1 cellular context compared by ENCODE assay signal in the genomic region with DNA sequence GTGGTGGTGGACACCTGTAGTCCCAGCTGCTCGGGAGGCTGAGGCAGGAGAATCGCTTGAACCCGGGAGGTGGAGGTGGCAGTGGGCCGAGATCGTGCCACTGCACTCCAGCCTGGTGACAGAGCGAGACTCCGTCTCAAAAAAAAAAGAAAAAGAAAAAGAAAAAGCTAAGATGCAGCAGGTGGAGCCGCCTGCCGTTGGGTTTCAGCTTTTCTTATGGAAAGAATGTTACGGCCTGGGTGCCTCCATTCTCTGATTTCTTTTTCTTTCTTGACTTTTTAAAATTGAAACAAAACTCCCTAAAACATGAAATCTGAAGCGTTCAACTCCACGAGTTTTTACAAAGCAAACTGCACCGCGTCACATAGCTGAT.
TF ChIP-seq lines count a peak whose summit lies in the region.

No MANE protein-coding gene starts in this region.

TF ChIP-seq in K562, 482 proteins besides CTCF, POLR2A, EP300 and RAD21 (continued from another document):
- 0 out of 2 replicates have a peak, but pooled peaks have one; percentile 19 for TF ChIP-seq BCOR (IDR thresholded peaks at IDR 0.05)
